Comparison of ENCODE assay signal across 20 cellular contexts in the genomic region with DNA sequence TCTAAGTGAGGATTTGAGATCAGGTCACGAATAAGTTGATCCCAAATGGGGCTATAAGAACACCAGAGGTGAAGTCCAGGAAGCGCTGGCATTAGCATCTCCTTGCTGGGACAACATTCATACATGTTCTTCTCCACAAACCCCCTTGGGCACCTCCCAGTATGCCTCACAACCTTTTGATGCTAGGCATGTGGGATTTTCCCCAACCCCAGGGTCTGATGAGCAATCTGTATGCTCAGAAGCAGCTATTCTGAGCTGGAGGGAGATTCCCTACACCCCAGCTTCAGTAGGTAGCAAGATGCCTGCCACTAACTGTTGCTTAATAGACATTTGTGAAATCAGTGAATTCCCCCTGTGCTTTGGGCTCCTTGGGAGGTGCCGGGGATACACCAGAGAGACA. TPM values are rescaled to one million over a fixed set of nuclear protein-coding genes. Genes with fewer than 3 reads are reported as not detected.
A peak's percentile ranks its signal among the peaks of the same experiment; 100 is the strongest.
DNase-seq lines count a peak whose midpoint lies in the region; ATAC-seq and TF ChIP-seq lines count a peak whose summit lies in the region.
"Had no signal": no experiment of that assay in that cellular context is flagged by ENCODE, and none has a peak within 500 bp of the region (broad histone marks: within the 10 kb centered on the region; RNA-seq: fewer than 3 reads in every experiment).

No MANE protein-coding gene starts in this region.

- H3K27me3 ChIP-seq in thyroid gland: no peaks in the 10 kb centered on the region

- H3K4me3 Mint-ChIP-seq in activated CD8-positive, alpha-beta T cell treated with anti-CD3 and anti-CD28 coated beads for 36 hours: no peak overlapping the region
- no peak overlapping the region for H3K4me3 Mint-ChIP-seq in activated CD8-positive, alpha-beta T cell treated with anti-CD3 and anti-CD28 coated beads, Interleukin-2, amount 10 ng/mL, durations not matched to agents 7 days and 5 days
- no peak overlapping the region for H3K4me3 Mint-ChIP-seq in activated naive CD8-positive, alpha-beta T cell treated with anti-CD3 and anti-CD28 coated beads for 36 hours
- H3K4me3 Mint-ChIP-seq: endodermal cell had no signal

- 85% methylated on average over 3 of the region's 3 CpGs for WGBS in thyroid gland, 2 donors

- no peak overlapping the region for H3K27ac Mint-ChIP-seq in activated CD8-positive, alpha-beta T cell treated with anti-CD3 and anti-CD28 coated beads for 36 hours
- H3K27ac Mint-ChIP-seq in activated CD8-positive, alpha-beta T cell treated with anti-CD3 and anti-CD28 coated beads, Interleukin-2, amount 10 ng/mL, durations not matched to agents 7 days and 5 days: no peak overlapping the region
- no peak overlapping the region for H3K27ac Mint-ChIP-seq in activated naive CD8-positive, alpha-beta T cell treated with anti-CD3 and anti-CD28 coated beads for 36 hours
- H3K27ac Mint-ChIP-seq: activated T-helper 2 cell treated with anti-CD3 and anti-CD28 coated beads, Interferon-gamma antibody, Interleukin-2, Interleukin-4, amounts not matched to agents 10 μg/mL and 5 μg/mL and 100 μg/mL, durations not matched to agents 14 hours and 24 hours and 36 hours; endodermal cell had no signal

- H3K27me3 Mint-ChIP-seq in activated CD8-positive, alpha-beta T cell treated with anti-CD3 and anti-CD28 coated beads for 36 hours: peaks cover 8% of the 10 kb centered on the region
- H3K27me3 Mint-ChIP-seq in activated CD8-positive, alpha-beta T cell treated with anti-CD3 and anti-CD28 coated beads, Interleukin-2, amount 10 ng/mL, durations not matched to agents 7 days and 5 days (ENCODE audit: low read depth): peaks cover 3% of the 10 kb centered on the region
- H3K27me3 Mint-ChIP-seq in activated naive CD8-positive, alpha-beta T cell treated with anti-CD3 and anti-CD28 coated beads for 36 hours: peaks cover 10% of the 10 kb centered on the region

- H3K4me1 Mint-ChIP-seq in activated CD8-positive, alpha-beta T cell treated with anti-CD3 and anti-CD28 coated beads for 36 hours (ENCODE audit: low read depth): no peaks in the 10 kb centered on the region
- H3K4me1 Mint-ChIP-seq in activated CD8-positive, alpha-beta T cell treated with anti-CD3 and anti-CD28 coated beads, Interleukin-2, amount 10 ng/mL, durations not matched to agents 7 days and 5 days (ENCODE audit: low read depth): no peaks in the 10 kb centered on the region
- peaks cover 6% of the 10 kb centered on the region for H3K4me1 Mint-ChIP-seq in activated naive CD8-positive, alpha-beta T cell treated with anti-CD3 and anti-CD28 coated beads for 36 hours
- H3K4me1 Mint-ChIP-seq: endodermal cell had no signal

- intact Hi-C loops in activated CD8-positive, alpha-beta T cell treated with anti-CD3 and anti-CD28 coated beads for 36 hours (cut with micrococcal nuclease): no loop called here
- intact Hi-C loops in thyroid gland (cut with DNase I): no loop called here

- TF ChIP-seq CTCF in activated CD8-positive, alpha-beta T cell treated with anti-CD3 and anti-CD28 coated beads for 36 hours (IDR thresholded peaks at IDR 0.05): no peak
- no peak for TF ChIP-seq CTCF in thyroid gland (IDR thresholded peaks at IDR 0.05)

- DNase-seq in activated CD8-positive, alpha-beta T cell treated with anti-CD3 and anti-CD28 coated beads for 36 hours: peak; percentile 63
- DNase-seq in activated CD8-positive, alpha-beta T cell treated with anti-CD3 and anti-CD28 coated beads, Interleukin-2, amount 10 ng/mL, durations not matched to agents 7 days and 5 days: no peak
- DNase-seq in activated naive CD8-positive, alpha-beta T cell treated with anti-CD3 and anti-CD28 coated beads for 36 hours: peak; percentile 23
- DNase-seq in stimulated activated CD4-positive, alpha-beta T cell treated with anti-CD3 and anti-CD28 coated beads, TNF-alpha, amount 100 ng/mL, for 48 hours (ENCODE audit: low read depth in 3 of 3): peak; percentile 3 to 48 (median 4)
- no peak for DNase-seq in thyroid gland
- DNase-seq in KBM-7: no peak
- DNase-seq in occipital lobe (lab: John Stamatoyannopoulos, UW): no peak
- DNase-seq: activated CD4-positive, CD25-positive, alpha-beta regulatory T cell; endodermal cell; left colon; NCI-H187; NCI-H524; SIG-M5; stimulated activated naive CD4-positive, alpha-beta T cell treated with Interleukin-2 at 50 U/mL for 16 hours; T-helper 2 cell had no signal

- no peaks in the 10 kb centered on the region for H3K36me3 Mint-ChIP-seq in activated CD8-positive, alpha-beta T cell treated with anti-CD3 and anti-CD28 coated beads for 36 hours (ENCODE audit: low read depth)
- H3K36me3 Mint-ChIP-seq in activated CD8-positive, alpha-beta T cell treated with anti-CD3 and anti-CD28 coated beads, Interleukin-2, amount 10 ng/mL, durations not matched to agents 7 days and 5 days (ENCODE audit: low read depth): no peaks in the 10 kb centered on the region
- H3K36me3 Mint-ChIP-seq in activated naive CD8-positive, alpha-beta T cell treated with anti-CD3 and anti-CD28 coated beads for 36 hours: no peaks in the 10 kb centered on the region

- H3K9me3 Mint-ChIP-seq in activated CD8-positive, alpha-beta T cell treated with anti-CD3 and anti-CD28 coated beads for 36 hours: no peaks in the 10 kb centered on the region
- H3K9me3 Mint-ChIP-seq in activated CD8-positive, alpha-beta T cell treated with anti-CD3 and anti-CD28 coated beads, Interleukin-2, amount 10 ng/mL, durations not matched to agents 7 days and 5 days (ENCODE audit: insufficient read depth): no peaks in the 10 kb centered on the region
- H3K9me3 Mint-ChIP-seq in activated naive CD8-positive, alpha-beta T cell treated with anti-CD3 and anti-CD28 coated beads for 36 hours: no peaks in the 10 kb centered on the region
- H3K9me3 Mint-ChIP-seq: activated T-helper 2 cell treated with anti-CD3 and anti-CD28 coated beads, Interferon-gamma antibody, Interleukin-2, Interleukin-4, amounts not matched to agents 10 μg/mL and 5 μg/mL and 100 μg/mL, durations not matched to agents 14 hours and 24 hours and 36 hours; endodermal cell had no signal

- H3K36me3 ChIP-seq in thyroid gland: no peaks in the 10 kb centered on the region

- no peaks in the 10 kb centered on the region for H3K4me1 ChIP-seq in thyroid gland

- TF ChIP-seq POLR2A in thyroid gland (IDR thresholded peaks at IDR 0.05): no peak

- peak; percentile 95 for ATAC-seq in activated CD8-positive, alpha-beta T cell treated with anti-CD3 and anti-CD28 coated beads for 36 hours
- no peak for ATAC-seq in activated CD8-positive, alpha-beta T cell treated with anti-CD3 and anti-CD28 coated beads, Interleukin-2, amount 10 ng/mL, durations not matched to agents 7 days and 5 days
- peak; percentile 74 for ATAC-seq in GM18868 (IDR thresholded peaks at IDR 0.05; ENCODE audit: unreplicated experiment)
- ATAC-seq: left colon had no signal

- in situ Hi-C loops in KBM-7 (cut with MboI; ENCODE audit: low pct_unique_long_range_greater_than_20kb, low sequenced_read_pairs): no loop called here

- CTCF ChIA-PET in activated CD8-positive, alpha-beta T cell treated with anti-CD3 and anti-CD28 coated beads for 36 hours (lab: Charles Lee): interaction anchor here (2.0 kb wide), 1 partner anchor 212 kb away, joined by 7 read pairs; no protein-coding TSS in a partner anchor
- CTCF ChIA-PET in activated CD8-positive, alpha-beta T cell treated with anti-CD3 and anti-CD28 coated beads, Interleukin-2, amount 10 ng/mL, durations not matched to agents 7 days and 5 days (lab: Charles Lee): no interaction called here

- H3K27ac ChIP-seq in thyroid gland: no peak overlapping the region

- H3K9me3 ChIP-seq in thyroid gland: no peaks in the 10 kb centered on the region

- POLR2A ChIA-PET in activated CD8-positive, alpha-beta T cell treated with anti-CD3 and anti-CD28 coated beads for 36 hours (lab: Charles Lee): no interaction called here
- POLR2A ChIA-PET in activated CD8-positive, alpha-beta T cell treated with anti-CD3 and anti-CD28 coated beads, Interleukin-2, amount 10 ng/mL, durations not matched to agents 7 days and 5 days (lab: Charles Lee): no interaction called here

- H3K4me3 ChIP-seq in thyroid gland (replicated peaks in 1 of 3): no peak overlapping the region

RNA-seq across cellular contexts. Expression of a gene that starts 32.2 kb away (rescaled TPM):
- not detected for total RNA-seq in activated CD8-positive, alpha-beta T cell treated with anti-CD3 and anti-CD28 coated beads for 36 hours
- total RNA-seq in activated CD8-positive, alpha-beta T cell treated with anti-CD3 and anti-CD28 coated beads, Interleukin-2, amount 10 ng/mL, durations not matched to agents 7 days and 5 days: not detected
- not detected for total RNA-seq in activated naive CD8-positive, alpha-beta T cell treated with anti-CD3 and anti-CD28 coated beads for 36 hours
- total RNA-seq in thyroid gland (not detected), occipital lobe (35.1 TPM)
- total RNA-seq: A673; activated T-helper 2 cell treated with anti-CD3 and anti-CD28 coated beads, Interferon-gamma antibody, Interleukin-2, Interleukin-4, amounts not matched to agents 10 μg/mL and 5 μg/mL and 100 μg/mL, durations not matched to agents 14 hours and 24 hours and 36 hours; fibroblast of villous mesenchyme; HT1080 had no signal

Comparison
In these comparisons a context has a peak if more than half of its experiments do, and no peak if none do; other contexts are left out.
1. DNase-seq: peak in activated CD8-positive, alpha-beta T cell treated with anti-CD3 and anti-CD28 coated beads for 36 hours (single experiment), activated naive CD8-positive, alpha-beta T cell treated with anti-CD3 and anti-CD28 coated beads for 36 hours (single experiment) and stimulated activated CD4-positive, alpha-beta T cell treated with anti-CD3 and anti-CD28 coated beads, TNF-alpha, amount 100 ng/mL, for 48 hours (3 of 3); none in activated CD8-positive, alpha-beta T cell treated with anti-CD3 and anti-CD28 coated beads, Interleukin-2, amount 10 ng/mL, durations not matched to agents 7 days and 5 days (single experiment), thyroid gland (0 of 2), KBM-7 (single experiment) and occipital lobe (single experiment).
2. RNA of a gene that starts 32.2 kb away (total RNA-seq): 35.1 TPM in occipital lobe (single experiment); not detected in activated CD8-positive, alpha-beta T cell treated with anti-CD3 and anti-CD28 coated beads for 36 hours, not detected in activated CD8-positive, alpha-beta T cell treated with anti-CD3 and anti-CD28 coated beads, Interleukin-2, amount 10 ng/mL, durations not matched to agents 7 days and 5 days, not detected in activated naive CD8-positive, alpha-beta T cell treated with anti-CD3 and anti-CD28 coated beads for 36 hours and not detected in thyroid gland; every median in the first group is over 10 times any median in the second.